24 cellular contexts compared by ENCODE assay signal in the genomic region with DNA sequence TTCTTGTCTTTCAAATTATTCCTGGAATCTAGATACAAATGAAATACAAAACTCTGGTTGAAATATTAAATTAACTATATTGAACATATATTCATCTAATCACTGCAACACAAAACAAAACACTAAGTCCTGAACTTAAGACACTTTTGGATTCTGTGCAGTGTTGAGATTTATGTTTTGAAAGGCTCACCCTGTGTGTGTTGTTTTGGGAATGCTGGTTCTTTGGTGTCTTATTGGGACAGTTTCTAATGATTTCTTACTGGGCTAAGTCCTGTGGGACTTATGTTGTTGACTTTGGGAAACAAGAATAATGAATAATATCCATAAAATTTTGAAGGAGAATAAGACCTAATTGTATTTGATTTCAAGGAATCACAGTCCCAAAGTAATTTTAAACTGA.
"Had no signal": no experiment of that assay in that cellular context is flagged by ENCODE, and none has a peak within 500 bp of the region (broad histone marks: within the 10 kb centered on the region; RNA-seq: fewer than 3 reads in every experiment).

No MANE protein-coding gene starts in this region.

- ATAC-seq: esophagus mucosa, heart right ventricle, left cardiac atrium, left lung, left ventricle myocardium superior, lower lobe of right lung, mucosa of descending colon had no signal

- H3K4me1 Mint-ChIP-seq: naive B cell had no signal

- H3K4me1 ChIP-seq: esophagus squamous epithelium, gastrocnemius medialis, heart right ventricle, left lung, lower lobe of right lung had no signal

- H3K36me3 Mint-ChIP-seq: mesothelial cell of epicardium, naive B cell had no signal

- H3K9me3 ChIP-seq: esophagus squamous epithelium, gastrocnemius medialis, heart right ventricle, left lung, lower lobe of right lung, mucosa of descending colon had no signal

- H3K9me3 Mint-ChIP-seq: mesothelial cell of epicardium, naive B cell had no signal

- H3K36me3 ChIP-seq: esophagus squamous epithelium, gastrocnemius medialis, heart right ventricle, left lung, lower lobe of right lung had no signal

- H3K4me3 ChIP-seq: coronary artery, dorsolateral prefrontal cortex, esophagus squamous epithelium, gastrocnemius medialis, heart right ventricle, left lung, lower lobe of right lung, mucosa of descending colon had no signal

- H3K27me3 ChIP-seq: dorsolateral prefrontal cortex, esophagus squamous epithelium, gastrocnemius medialis, heart right ventricle, left lung had no signal

- H3K27ac Mint-ChIP-seq: mesothelial cell of epicardium had no signal

- H3K4me3 Mint-ChIP-seq: mesothelial cell of epicardium, naive B cell had no signal

- H3K27ac ChIP-seq: coronary artery, epithelial cell of prostate, esophagus squamous epithelium, heart right ventricle, left lung, lower lobe of right lung had no signal

- DNase-seq: dermis blood vessel endothelial cell; dorsolateral prefrontal cortex; effector CD4-positive, alpha-beta T cell; effector memory CD4-positive, alpha-beta T cell; erythroblast; esophagus squamous epithelium; foreskin fibroblast; foreskin melanocyte; gastrocnemius medialis; glutamatergic neuron; head of caudate nucleus; heart right ventricle; hippocampal formation; left cardiac atrium; left lung; left ventricle myocardium superior; lower lobe of right lung; mesenchymal stem cell; mucosa of descending colon; naive B cell had no signal
